25 cellular contexts compared by ENCODE assay signal in the genomic region with DNA sequence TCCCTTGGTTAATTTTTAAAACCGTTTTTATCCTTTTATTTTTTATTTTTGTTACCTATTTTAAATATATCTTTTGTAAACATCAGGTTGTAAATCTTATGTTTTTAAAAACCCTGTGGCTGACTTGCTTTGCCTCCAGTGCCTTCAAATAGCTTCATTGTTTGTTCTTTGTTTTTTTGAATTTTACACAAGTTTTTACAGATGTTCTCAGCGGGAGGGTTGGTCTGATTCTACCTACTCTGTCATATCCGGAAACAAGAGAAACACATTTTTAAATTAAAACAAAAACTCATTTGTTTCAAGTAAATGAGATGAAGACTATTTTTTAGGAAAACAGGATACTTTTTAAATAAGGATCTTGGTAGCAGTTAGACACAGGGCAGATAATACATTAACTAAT.
"Had no signal": no experiment of that assay in that cellular context is flagged by ENCODE, and none has a peak within 500 bp of the region (broad histone marks: within the 10 kb centered on the region; RNA-seq: fewer than 3 reads in every experiment).

No MANE protein-coding gene starts in this region.

- DNase-seq: dermis blood vessel endothelial cell; effector memory CD8-positive, alpha-beta T cell; erythroblast; esophagus squamous epithelium; foreskin melanocyte; glutamatergic neuron; heart right ventricle; hippocampal formation; kidney glomerular epithelial cell; left colon; left ventricle myocardium inferior; lower lobe of right lung; natural killer cell; occipital lobe; ovary; posterior cingulate gyrus; psoas muscle; right cardiac atrium; spleen; stimulated activated CD4-positive, alpha-beta T cell treated with anti-CD3 and anti-CD28 coated beads, Interleukin-4, amount 100 ng/mL, for 4 hours; stimulated activated naive CD8-positive, alpha-beta T cell treated with anti-CD3 and anti-CD28 coated beads, Interleukin-15, Interleukin-2, amounts not matched to agents 100 U/mL and 50 U/mL, for 24 hours; substantia nigra; testis; tibial artery had no signal

- H3K4me1 ChIP-seq: esophagus squamous epithelium, heart right ventricle, left ventricle myocardium inferior, lower lobe of right lung, spleen, testis had no signal

- H3K4me3 ChIP-seq: coronary artery, esophagus squamous epithelium, heart right ventricle, left ventricle myocardium inferior, lower lobe of right lung, ovary, psoas muscle, spleen, testis, tibial artery had no signal

- H3K27me3 ChIP-seq: esophagus squamous epithelium, heart right ventricle, ovary, spleen, testis, tibial artery had no signal

- H3K36me3 ChIP-seq: esophagus squamous epithelium, heart right ventricle, left ventricle myocardium inferior, lower lobe of right lung, ovary, spleen, tibial artery had no signal

- H3K27ac ChIP-seq: coronary artery, esophagus squamous epithelium, heart right ventricle, left ventricle myocardium inferior, lower lobe of right lung, ovary, psoas muscle, spleen, testis, tibial artery had no signal

- H3K9me3 ChIP-seq: esophagus squamous epithelium, left ventricle myocardium inferior, lower lobe of right lung, ovary, psoas muscle, spleen, testis, tibial artery had no signal
